12 cellular contexts compared by ENCODE assay signal in the genomic region with DNA sequence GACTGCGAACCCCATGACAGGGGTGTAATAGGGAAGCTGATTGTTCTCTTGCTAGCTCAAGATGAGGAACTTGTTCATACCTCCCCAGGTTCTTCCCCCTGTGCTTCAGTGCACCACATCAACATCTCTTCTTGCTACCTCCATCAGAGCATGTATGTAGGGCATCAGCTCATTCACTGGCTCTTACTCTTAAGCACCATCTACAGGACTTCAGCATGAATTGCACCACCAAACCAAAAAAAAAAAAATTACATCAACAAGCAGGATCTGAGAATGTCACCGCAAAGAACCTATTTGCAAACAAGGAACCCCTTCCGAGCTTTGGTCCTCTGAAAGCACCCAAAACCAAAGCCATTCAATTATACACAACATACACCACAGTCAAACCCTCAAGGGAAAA.
DNase-seq lines count a peak whose midpoint lies in the region; ATAC-seq and TF ChIP-seq lines count a peak whose summit lies in the region.
"Had no signal": no experiment of that assay in that cellular context is flagged by ENCODE, and none has a peak within 500 bp of the region (broad histone marks: within the 10 kb centered on the region; RNA-seq: fewer than 3 reads in every experiment).

No MANE protein-coding gene starts in this region.

- no peaks in the 10 kb centered on the region for H3K36me3 ChIP-seq in A673 (ENCODE audit: insufficient read depth, low read length, poor library complexity, severe bottlenecking)

- H3K4me3 ChIP-seq in A673 (ENCODE audit: low read depth, low read length, poor library complexity, severe bottlenecking), result no peak overlapping the region

- peak; percentile 75 for TF ChIP-seq CTCF in A673 (conservative IDR thresholded peaks at IDR 0.05; ENCODE audit: low read depth, low read length)
- peak; percentile 14 for TF ChIP-seq CTCF in GM12873 (IDR thresholded peaks at IDR 0.05; ENCODE audit: insufficient read depth, low read depth, low read length, missing control alignments)

- intact Hi-C loops in A673 (cut with micrococcal nuclease; ENCODE audit: unreplicated experiment), result no loop called here

- no peak for TF ChIP-seq POLR2A in erythroblast (IDR thresholded peaks at IDR 0.05; ENCODE audit: low read length)

- H3K9me3 ChIP-seq in A673 (ENCODE audit: low read depth, low read length, poor library complexity, severe bottlenecking), result peaks cover 46% of the 10 kb centered on the region

- ATAC-seq in HG03159 (IDR thresholded peaks at IDR 0.05; ENCODE audit: unreplicated experiment), result no peak
- no peak for ATAC-seq in HG03175 (IDR thresholded peaks at IDR 0.05; ENCODE audit: unreplicated experiment)

- peak; percentile 74 for DNase-seq in A673 (ENCODE audit: low spot score)
- peak; percentile 3 for DNase-seq in NCI-H526 treated with DMSO at 0.1 percent for 48 hours (lab: John Stamatoyannopoulos, UW)
- peak; percentile 5 to 18 for DNase-seq in erythroblast (lab: John Stamatoyannopoulos, UW)
- no peak for DNase-seq in caudate nucleus (lab: John Stamatoyannopoulos, UW)
- no peak for DNase-seq in OCI-M2 (lab: John Stamatoyannopoulos, UW; ENCODE audit: unreplicated experiment)
- DNase-seq: activated CD4-positive, alpha-beta T cell treated with anti-CD3 and anti-CD28 coated beads for 1 hour; activated naive CD4-positive, alpha-beta T cell treated with anti-CD3 and anti-CD28 coated beads for 36 hours; CD4-positive, CD25-positive, alpha-beta regulatory T cell had no signal

- H3K27me3 ChIP-seq in A673 (replicated peaks; ENCODE audit: insufficient read depth, low read depth, low read length, poor library complexity), result no peaks in the 10 kb centered on the region

- CTCF ChIA-PET in A673 (lab: Charles Lee), result interaction anchor here (0.6 to 0.7 kb wide), 3 partner anchors 12 to 106 kb away, joined by 3 to 4 read pairs (median 4); no protein-coding TSS in a partner anchor

- POLR2A ChIA-PET in A673 (lab: Charles Lee; ENCODE audit: low non-redundant PET), result no interaction called here

- no peak overlapping the region for H3K27ac ChIP-seq in A673 (ENCODE audit: low read depth, low read length, poor library complexity, severe bottlenecking)
- H3K27ac ChIP-seq in caudate nucleus (ENCODE audit: low read depth, low read length), result no peak overlapping the region
- H3K27ac ChIP-seq: HL-60 had no signal

- BruUV-seq in A673 (replicated peaks; lab: Mats Ljungman, UMichigan), result no TSS peak

- no peaks in the 10 kb centered on the region for H3K4me1 ChIP-seq in A673 (ENCODE audit: insufficient read depth, low read length, poor library complexity, severe bottlenecking)

Comparison
In these comparisons a context has a peak if more than half of its experiments do, and no peak if none do; other contexts are left out.
1. DNase-seq: peak in A673 (single experiment), NCI-H526 treated with DMSO at 0.1 percent for 48 hours (single experiment) and erythroblast (2 of 2); none in caudate nucleus (0 of 61) and OCI-M2 (single experiment).